In genomic region chr16:12499032-12499735, GRCh38 we compare ENCODE assay signal across 18 cellular contexts.
"Had no signal": no experiment of that assay in that cellular context is flagged by ENCODE, and none has a peak within 500 bp of the region (broad histone marks: within the 10 kb centered on the region; RNA-seq: fewer than 3 reads in every experiment).

No MANE protein-coding gene starts in this region.

- H3K36me3 Mint-ChIP-seq: activated CD4-positive, alpha-beta memory T cell treated with anti-CD3 and anti-CD28 coated beads for 36 hours; activated naive CD8-positive, alpha-beta T cell treated with anti-CD3 and anti-CD28 coated beads, Interleukin-2, amount 10 ng/mL, durations not matched to agents 7 days and 5 days had no signal

- H3K27ac ChIP-seq: epithelial cell of prostate, gastroesophageal sphincter, spleen had no signal

- H3K9me3 ChIP-seq: gastroesophageal sphincter, spleen, tibial nerve had no signal

- DNase-seq: activated B cell treated with CpG ODN at 0.5 μM for 24 hours; activated CD4-positive, alpha-beta memory T cell treated with anti-CD3 and anti-CD28 coated beads for 36 hours; activated CD4-positive, alpha-beta T cell treated with anti-CD3 and anti-CD28 coated beads for 48 hours; activated naive CD4-positive, alpha-beta T cell treated with Interleukin-2 at 50 U/mL for 16 hours; activated naive CD8-positive, alpha-beta T cell treated with anti-CD3 and anti-CD28 coated beads, Interleukin-2, amount 10 ng/mL, durations not matched to agents 7 days and 5 days; activated T-cell treated with anti-CD3 and anti-CD28 coated beads, Interleukin-2, amount 50 U/mL, for 48 hours; amniotic stem cell; cortex of kidney; hypothalamus; occipital lobe; spleen; stimulated activated CD4-positive, alpha-beta T cell treated with anti-CD3 and anti-CD28 coated beads, Interleukin-4, amount 100 ng/mL, for 24 hours; T-helper 17 cell had no signal

- H3K27me3 Mint-ChIP-seq: activated B cell treated with CpG ODN at 0.5 μM for 24 hours; activated CD4-positive, alpha-beta memory T cell treated with anti-CD3 and anti-CD28 coated beads for 36 hours; activated naive CD8-positive, alpha-beta T cell treated with anti-CD3 and anti-CD28 coated beads, Interleukin-2, amount 10 ng/mL, durations not matched to agents 7 days and 5 days; stimulated activated naive CD8-positive, alpha-beta T cell treated with anti-CD3 and anti-CD28 coated beads, Interleukin-15, Interleukin-2, amounts not matched to agents 100 ng/mL and 50 ng/mL, for 24 hours; T-helper 17 cell had no signal

- H3K4me1 ChIP-seq: gastroesophageal sphincter had no signal

- H3K27ac Mint-ChIP-seq: activated B cell treated with CpG ODN at 0.5 μM for 24 hours; activated CD4-positive, alpha-beta memory T cell treated with anti-CD3 and anti-CD28 coated beads for 36 hours; activated naive CD8-positive, alpha-beta T cell treated with anti-CD3 and anti-CD28 coated beads, Interleukin-2, amount 10 ng/mL, durations not matched to agents 7 days and 5 days; stimulated activated naive CD8-positive, alpha-beta T cell treated with anti-CD3 and anti-CD28 coated beads, Interleukin-15, Interleukin-2, amounts not matched to agents 100 ng/mL and 50 ng/mL, for 24 hours had no signal

- H3K36me3 ChIP-seq: gastroesophageal sphincter, tibial nerve had no signal

- FAIRE-seq: bronchial epithelial cell had no signal

- H3K27me3 ChIP-seq: gastroesophageal sphincter, spleen, tibial nerve had no signal

- H3K4me3 Mint-ChIP-seq: activated B cell treated with CpG ODN at 0.5 μM for 24 hours; activated CD4-positive, alpha-beta memory T cell treated with anti-CD3 and anti-CD28 coated beads for 36 hours; activated naive CD8-positive, alpha-beta T cell treated with anti-CD3 and anti-CD28 coated beads, Interleukin-2, amount 10 ng/mL, durations not matched to agents 7 days and 5 days; stimulated activated naive CD8-positive, alpha-beta T cell treated with anti-CD3 and anti-CD28 coated beads, Interleukin-15, Interleukin-2, amounts not matched to agents 100 ng/mL and 50 ng/mL, for 24 hours; T-helper 17 cell had no signal

- ATAC-seq: gastroesophageal sphincter, T-helper 17 cell had no signal

- H3K4me3 ChIP-seq: gastroesophageal sphincter, spleen, tibial nerve had no signal

- H3K9me3 Mint-ChIP-seq: activated B cell treated with CpG ODN at 0.5 μM for 24 hours; activated CD4-positive, alpha-beta memory T cell treated with anti-CD3 and anti-CD28 coated beads for 36 hours; activated naive CD8-positive, alpha-beta T cell treated with anti-CD3 and anti-CD28 coated beads, Interleukin-2, amount 10 ng/mL, durations not matched to agents 7 days and 5 days; stimulated activated naive CD8-positive, alpha-beta T cell treated with anti-CD3 and anti-CD28 coated beads, Interleukin-15, Interleukin-2, amounts not matched to agents 100 ng/mL and 50 ng/mL, for 24 hours had no signal
